In the genomic region with DNA sequence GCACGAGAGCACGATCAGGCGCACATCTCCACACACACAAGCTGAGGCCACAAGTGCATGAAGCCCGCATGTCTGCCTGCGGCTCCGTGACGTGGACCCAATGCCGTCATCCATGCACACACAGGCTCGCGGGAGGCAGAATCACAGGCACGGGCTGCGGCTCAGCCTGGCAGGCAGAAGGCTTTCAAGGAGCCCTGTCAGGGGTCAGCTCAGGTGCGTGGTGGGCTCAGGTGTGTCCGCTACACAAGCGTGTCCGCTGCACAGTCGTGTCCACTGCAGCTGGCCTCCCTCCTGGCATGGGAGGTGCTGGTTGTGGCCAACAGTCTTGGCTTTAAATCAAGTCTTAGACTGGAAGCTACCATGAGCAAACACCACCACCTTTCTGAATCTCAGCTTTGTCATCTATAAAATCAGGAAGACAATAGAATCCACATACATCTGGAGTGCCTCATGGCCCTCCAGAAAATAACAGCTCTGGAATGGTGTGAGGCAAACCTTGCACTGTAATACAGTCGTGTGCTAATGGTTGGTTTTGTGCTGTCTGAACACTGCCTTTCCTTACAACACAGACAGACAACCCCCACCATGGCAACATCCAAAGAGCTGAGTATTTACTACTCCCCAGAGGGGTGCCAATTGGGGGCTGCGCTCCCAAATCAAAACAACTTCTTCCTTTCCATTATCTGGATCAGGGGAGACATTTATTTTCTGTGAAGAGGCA, we compare ENCODE assay signal across 1 cellular context.
TF ChIP-seq lines count a peak whose summit lies in the region.

No MANE protein-coding gene starts in this region.

TF ChIP-seq in SK-N-SH, 30 proteins besides CTCF, POLR2A, EP300 and RAD21 (continued from another document):
- no peak for TF ChIP-seq PBX3 (IDR thresholded peaks at IDR 0.05)
